Comparison of ENCODE assay signal across 17 cellular contexts in genomic region chr2:217014298-217015116, GRCh38.
"Had no signal": no experiment of that assay in that cellular context is flagged by ENCODE, and none has a peak within 500 bp of the region (broad histone marks: within the 10 kb centered on the region; RNA-seq: fewer than 3 reads in every experiment).

No MANE protein-coding gene starts in this region.

- H3K27ac ChIP-seq: dorsolateral prefrontal cortex, gastrocnemius medialis, heart right ventricle, sigmoid colon, skin epidermis had no signal

- H3K4me3 ChIP-seq: dorsolateral prefrontal cortex, gastrocnemius medialis, heart right ventricle, sigmoid colon, skin epidermis had no signal

- H3K27me3 ChIP-seq: gastrocnemius medialis, heart right ventricle, sigmoid colon had no signal

- H3K36me3 ChIP-seq: gastrocnemius medialis, heart right ventricle, sigmoid colon had no signal

- DNase-seq: cortex of kidney; dorsolateral prefrontal cortex; effector CD8-positive, alpha-beta T cell; gastrocnemius medialis; heart right ventricle; hypothalamus; islet precursor cell; mammary epithelial cell; naive thymus-derived CD4-positive, alpha-beta T cell; posterior cingulate gyrus; sigmoid colon; stimulated activated CD4-positive, alpha-beta T cell treated with anti-CD3 and anti-CD28 coated beads, Interleukin-2, amount 100 ng/mL, for 24 hours; stimulated activated naive CD4-positive, alpha-beta T cell; trophoblast cell had no signal

- ATAC-seq: esophagus mucosa; gastrocnemius medialis; heart right ventricle; left lobe of liver; naive thymus-derived CD4-positive, alpha-beta T cell had no signal

- H3K4me1 ChIP-seq: gastrocnemius medialis had no signal

- H3K9me3 ChIP-seq: gastrocnemius medialis, sigmoid colon had no signal
